23 cellular contexts compared by ENCODE assay signal in the genomic region with DNA sequence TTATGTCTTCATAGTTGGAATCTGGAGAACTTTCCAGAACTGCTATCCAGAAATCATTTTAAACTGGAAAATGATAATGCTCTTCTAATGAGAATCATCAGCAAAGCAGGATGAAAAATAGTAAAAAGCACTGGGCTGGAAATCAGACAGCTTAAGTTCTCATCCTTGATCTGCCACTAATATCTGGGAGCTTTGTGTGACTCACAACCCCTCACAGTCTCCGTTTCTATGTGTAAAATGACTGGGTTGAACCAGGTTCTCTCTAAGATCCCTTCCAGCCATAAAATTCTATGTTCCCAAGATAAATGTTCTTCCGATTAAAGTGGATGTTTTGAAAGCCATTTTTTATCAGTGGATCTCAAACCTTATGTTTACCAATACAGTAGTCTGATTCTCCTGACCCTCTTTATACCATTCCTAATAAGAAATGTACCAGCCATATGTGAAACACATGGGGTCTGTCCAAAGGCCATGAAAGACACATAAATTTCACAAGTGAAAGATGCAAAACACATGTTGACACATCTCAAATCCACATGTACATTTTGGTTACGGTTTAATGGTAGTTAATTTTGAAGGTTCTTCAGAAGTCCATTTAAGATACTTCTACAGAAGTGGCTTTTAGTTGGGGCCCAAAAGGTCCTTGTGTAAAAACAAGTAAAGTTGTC.
"Had no signal": no experiment of that assay in that cellular context is flagged by ENCODE, and none has a peak within 500 bp of the region (broad histone marks: within the 10 kb centered on the region; RNA-seq: fewer than 3 reads in every experiment).

No MANE protein-coding gene starts in this region.

- H3K4me3 Mint-ChIP-seq: activated B cell treated with CpG ODN at 0.5 μM for 24 hours; activated CD4-positive, alpha-beta memory T cell treated with anti-CD3 and anti-CD28 coated beads, Interleukin-2, amount 10 ng/mL, durations not matched to agents 7 days and 5 days; activated naive CD4-positive, alpha-beta T cell treated with anti-CD3 and anti-CD28 coated beads, Interleukin-2, amount 10 ng/mL, durations not matched to agents 7 days and 5 days; activated naive CD8-positive, alpha-beta T cell treated with anti-CD3 and anti-CD28 coated beads for 36 hours; activated T-cell treated with anti-CD3 and anti-CD28 coated beads, Interleukin-2, amount 50 U/mL, for 72 hours; T-helper 17 cell had no signal

- H3K36me3 Mint-ChIP-seq: activated naive CD4-positive, alpha-beta T cell treated with anti-CD3 and anti-CD28 coated beads, Interleukin-2, amount 10 ng/mL, durations not matched to agents 7 days and 5 days; activated naive CD8-positive, alpha-beta T cell treated with anti-CD3 and anti-CD28 coated beads for 36 hours had no signal

- FAIRE-seq: colon had no signal

- H3K27ac Mint-ChIP-seq: activated B cell treated with CpG ODN at 0.5 μM for 24 hours; activated CD4-positive, alpha-beta memory T cell treated with anti-CD3 and anti-CD28 coated beads, Interleukin-2, amount 10 ng/mL, durations not matched to agents 7 days and 5 days; activated naive CD4-positive, alpha-beta T cell treated with anti-CD3 and anti-CD28 coated beads, Interleukin-2, amount 10 ng/mL, durations not matched to agents 7 days and 5 days; activated naive CD8-positive, alpha-beta T cell treated with anti-CD3 and anti-CD28 coated beads for 36 hours; activated T-cell treated with anti-CD3 and anti-CD28 coated beads, Interleukin-2, amount 50 U/mL, for 72 hours; activated T-helper 2 cell treated with anti-CD3 and anti-CD28 coated beads, Interferon-gamma antibody, Interleukin-2, Interleukin-4, amounts not matched to agents 10 μg/mL and 5 μg/mL and 100 μg/mL, durations not matched to agents 14 hours and 24 hours and 36 hours; T-helper 17 cell had no signal

- ATAC-seq: activated T-cell treated with anti-CD3 and anti-CD28 coated beads, Interleukin-2, amount 50 U/mL, for 72 hours; T-helper 17 cell had no signal

- H3K4me2 ChIP-seq: PC-9 had no signal

- H3K27me3 ChIP-seq: brain microvascular endothelial cell, cardiac muscle cell had no signal

- H3K4me1 Mint-ChIP-seq: activated B cell treated with CpG ODN at 0.5 μM for 24 hours; activated CD4-positive, alpha-beta memory T cell treated with anti-CD3 and anti-CD28 coated beads, Interleukin-2, amount 10 ng/mL, durations not matched to agents 7 days and 5 days; activated naive CD4-positive, alpha-beta T cell treated with anti-CD3 and anti-CD28 coated beads, Interleukin-2, amount 10 ng/mL, durations not matched to agents 7 days and 5 days; activated naive CD8-positive, alpha-beta T cell treated with anti-CD3 and anti-CD28 coated beads for 36 hours; T-helper 17 cell had no signal

- DNase-seq: activated B cell treated with CpG ODN at 0.5 μM for 24 hours; activated CD4-positive, alpha-beta memory T cell treated with anti-CD3 and anti-CD28 coated beads, Interleukin-2, amount 10 ng/mL, durations not matched to agents 7 days and 5 days; activated CD4-positive, alpha-beta T cell treated with anti-CD3 and anti-CD28 coated beads for 1 hour; activated CD4-positive, alpha-beta T cell treated with anti-CD3 and anti-CD28 coated beads, Interleukin-2, amount 50 U/mL, for 1 hour; activated CD8-positive, alpha-beta memory T cell treated with anti-CD3 and anti-CD28 coated beads, Interleukin-2, amount 50 U/mL, for 4 hours; activated gamma-delta T cell treated with Interleukin-2 at 50 U/mL for 16 hours; activated naive CD4-positive, alpha-beta T cell treated with anti-CD3 and anti-CD28 coated beads, Interleukin-2, amount 10 ng/mL, durations not matched to agents 7 days and 5 days; activated naive CD8-positive, alpha-beta T cell treated with anti-CD3 and anti-CD28 coated beads for 36 hours; activated T-cell treated with anti-CD3 and anti-CD28 coated beads, Interleukin-2, amount 50 U/mL, for 72 hours; brain microvascular endothelial cell; NCI-H1105 treated with DMSO at 0.1 percent for 48 hours; NCI-H1436 treated with DMSO at 0.1 percent for 48 hours; NCI-H187; NCI-H2081; NCI-H446; NCI-H524; PC-9; SIG-M5; T-helper 17 cell; T-helper 9 cell had no signal

- H3K4me3 ChIP-seq: cardiac muscle cell, PC-9 had no signal

- H3K36me3 ChIP-seq: brain microvascular endothelial cell, cardiac muscle cell had no signal

- H3K27ac ChIP-seq: brain microvascular endothelial cell, cardiac muscle cell, PC-9 had no signal

- H3K27me3 Mint-ChIP-seq: activated B cell treated with CpG ODN at 0.5 μM for 24 hours; activated CD4-positive, alpha-beta memory T cell treated with anti-CD3 and anti-CD28 coated beads, Interleukin-2, amount 10 ng/mL, durations not matched to agents 7 days and 5 days; activated naive CD4-positive, alpha-beta T cell treated with anti-CD3 and anti-CD28 coated beads, Interleukin-2, amount 10 ng/mL, durations not matched to agents 7 days and 5 days; T-helper 17 cell had no signal

- H3K9me3 Mint-ChIP-seq: activated CD4-positive, alpha-beta memory T cell treated with anti-CD3 and anti-CD28 coated beads, Interleukin-2, amount 10 ng/mL, durations not matched to agents 7 days and 5 days; activated naive CD4-positive, alpha-beta T cell treated with anti-CD3 and anti-CD28 coated beads, Interleukin-2, amount 10 ng/mL, durations not matched to agents 7 days and 5 days; activated naive CD8-positive, alpha-beta T cell treated with anti-CD3 and anti-CD28 coated beads for 36 hours; activated T-cell treated with anti-CD3 and anti-CD28 coated beads, Interleukin-2, amount 50 U/mL, for 72 hours; activated T-helper 2 cell treated with anti-CD3 and anti-CD28 coated beads, Interferon-gamma antibody, Interleukin-2, Interleukin-4, amounts not matched to agents 10 μg/mL and 5 μg/mL and 100 μg/mL, durations not matched to agents 14 hours and 24 hours and 36 hours had no signal

- H2AFZ ChIP-seq: PC-9 had no signal
